In the genomic region with DNA sequence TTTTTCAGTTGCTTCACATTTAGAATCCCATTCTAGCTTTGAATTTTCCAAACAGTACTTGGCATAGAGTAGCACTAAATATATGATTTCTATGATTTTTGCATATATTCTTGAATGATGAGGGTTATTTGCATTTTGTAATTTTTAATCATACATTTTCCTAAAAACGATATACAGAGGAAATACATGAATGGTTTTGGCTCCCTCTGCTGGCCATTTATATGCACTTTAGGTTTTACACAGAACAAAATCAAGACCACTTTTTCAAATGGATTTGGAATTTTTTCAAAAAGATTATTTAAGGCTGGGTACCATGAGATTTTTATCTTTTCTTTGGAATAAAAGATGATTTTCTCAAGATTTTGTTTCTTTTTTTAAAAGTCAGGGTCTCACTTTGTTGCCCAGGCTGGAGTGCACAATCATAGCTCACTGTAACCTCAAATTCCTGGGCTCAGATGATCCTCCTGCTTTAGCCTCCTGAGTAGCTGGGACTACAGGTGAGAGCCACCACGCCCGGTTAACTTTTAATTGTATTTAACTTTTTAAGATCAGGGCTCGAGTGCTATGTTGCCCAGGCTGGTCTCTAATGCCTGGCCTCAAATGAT, we compare ENCODE assay signal across 9 cellular contexts. TPM values are rescaled to one million over a fixed set of nuclear protein-coding genes. Genes with fewer than 3 reads are reported as not detected.
DNase-seq lines count a peak whose midpoint lies in the region; ATAC-seq, FAIRE-seq and TF ChIP-seq lines count a peak whose summit lies in the region.
"Had no signal": no experiment of that assay in that cellular context is flagged by ENCODE, and none has a peak within 500 bp of the region (broad histone marks: within the 10 kb centered on the region; RNA-seq: fewer than 3 reads in every experiment).

No MANE protein-coding gene starts in this region.

- intact Hi-C loops in right cardiac atrium (cut with DNase I) = loop anchor here in 1 of 4 donors (5.0 kb wide), 1 partner anchor 436 kb away; no protein-coding TSS in a partner anchor
- intact Hi-C loops in breast epithelium (cut with DNase I; ENCODE audit: low total_unique reads) = no loop called here
- intact Hi-C loops in HepG2 (cut with micrococcal nuclease; ENCODE audit: unreplicated experiment) = loop anchor here (1.0 to 10.0 kb wide), 3 partner anchors 229 to 763 kb away; no protein-coding TSS in a partner anchor

- no peaks in the 10 kb centered on the region for H3K79me2 ChIP-seq in HepG2 (ENCODE audit: insufficient read depth, low read length)

- no TSS peak for BruUV-seq in HepG2 (replicated peaks; lab: Mats Ljungman, UMichigan)

- no peaks in the 10 kb centered on the region for H3K36me3 ChIP-seq in cardiac muscle cell
- no peaks in the 10 kb centered on the region for H3K36me3 ChIP-seq in breast epithelium
- H3K36me3 ChIP-seq in HepG2 (replicated peaks in 1 of 2; ENCODE audit: control insufficient read depth in 1 of 2, insufficient read depth in 2 of 2, low read length in 2 of 2) = no peaks in the 10 kb centered on the region

- H3K27me3 ChIP-seq in cardiac muscle cell (no peaks in the 10 kb centered on the region), right cardiac atrium (ENCODE audit: control insufficient read depth, insufficient read depth) (no peaks in the 10 kb centered on the region), breast epithelium (no peaks in the 10 kb centered on the region), HepG2 (ENCODE audit: control insufficient read depth in 1 of 2, insufficient read depth in 2 of 2, low read length in 2 of 2) (no peaks in the 10 kb centered on the region)

- TF ChIP-seq EP300 in HepG2 (IDR thresholded peaks at IDR 0.05; ENCODE audit: low read depth in 2 of 2, low read length in 2 of 2) (no peak), HepG2 (CRISPR knock-in tag; IDR thresholded peaks at IDR 0.05; ENCODE audit: borderline replicate concordance) (no peak)

- H3K27ac ChIP-seq in cardiac muscle cell (no peak overlapping the region), right cardiac atrium (ENCODE audit: low read length) (no peak overlapping the region), breast epithelium (no peak overlapping the region), HepG2 (ENCODE audit: extremely low read length, insufficient read depth, low read length) (no peak overlapping the region)
- H3K27ac ChIP-seq: HL-60 had no signal

- FAIRE-seq in HepG2 (lab: Jason Lieb, UNC) (peak; percentile 64), urothelium cell line (lab: Jason Lieb, UNC) (no peak)

- POLR2A ChIA-PET in HepG2 (lab: Yijun Ruan, JAX) = no interaction called here

- H2AFZ ChIP-seq in HepG2 (ENCODE audit: low read length) = no peak overlapping the region

- no peak overlapping the region for H3K9ac ChIP-seq in HepG2 (ENCODE audit: insufficient read depth, low read depth, low read length)

- H3K4me3 ChIP-seq in cardiac muscle cell (no peak overlapping the region), right cardiac atrium (ENCODE audit: low read length) (no peak overlapping the region), breast epithelium (no peak overlapping the region), HepG2 (replicated peaks in 1 of 3; ENCODE audit: insufficient read depth in 1 of 3, low read depth in 2 of 3, low read length in 3 of 3) (no peak overlapping the region)

- TF ChIP-seq POLR2A in breast epithelium (IDR thresholded peaks at IDR 0.05) (no peak), HepG2 (IDR thresholded peaks at IDR 0.05; ENCODE audit: insufficient read depth in 1 of 2, low read depth in 2 of 2, low read length in 2 of 2) (no peak)

- in situ Hi-C loops in HepG2 (cut with HindIII; ENCODE audit: extremely low pct_ligation_motif_present, low pct_unique_long_range_greater_than_20kb) = loop anchor here (25.0 kb wide), 2 partner anchors 231 to 756 kb away; a partner anchor contains a TSS

- H3K4me1 ChIP-seq in cardiac muscle cell (ENCODE audit: low read depth) (no peaks in the 10 kb centered on the region), right cardiac atrium (ENCODE audit: control insufficient read depth, insufficient read depth, low read length) (no peaks in the 10 kb centered on the region), breast epithelium (no peaks in the 10 kb centered on the region), HepG2 (ENCODE audit: insufficient read depth, low read length) (no peaks in the 10 kb centered on the region)

- no peaks in the 10 kb centered on the region for H3K9me3 ChIP-seq in cardiac muscle cell (ENCODE audit: low read depth)
- H3K9me3 ChIP-seq in right cardiac atrium (ENCODE audit: control insufficient read depth, low read length) = no peaks in the 10 kb centered on the region
- no peaks in the 10 kb centered on the region for H3K9me3 ChIP-seq in breast epithelium
- no peaks in the 10 kb centered on the region for H3K9me3 ChIP-seq in HepG2 (ENCODE audit: low read length)

- H4K20me1 ChIP-seq in HepG2 (ENCODE audit: insufficient read depth, low read length) = no peaks in the 10 kb centered on the region

- TF ChIP-seq RAD21 in HepG2 (CRISPR knock-in tag; IDR thresholded peaks at IDR 0.05) = no peak

- peak; percentile 66 for TF ChIP-seq CTCF in cardiac muscle cell (IDR thresholded peaks at IDR 0.05; ENCODE audit: low read depth, low read length)
- TF ChIP-seq CTCF in breast epithelium (IDR thresholded peaks at IDR 0.05) = peak; percentile 74 to 83 (median 77)
- TF ChIP-seq CTCF in HepG2 (CRISPR knock-in tag; IDR thresholded peaks at IDR 0.05) = peak; percentile 59

- DNase-seq in cardiac muscle cell (ENCODE audit: low read depth in 1 of 2, low spot score in 1 of 2) = peak; percentile 76 to 79
- no peak for DNase-seq in right cardiac atrium
- peak; percentile 6 for DNase-seq in NCI-H748 treated with DMSO at 0.1 percent for 48 hours (lab: John Stamatoyannopoulos, UW)
- no peak for DNase-seq in breast epithelium (ENCODE audit: low spot score in 2 of 2)
- peak; percentile 44 for DNase-seq in HepG2 (ENCODE audit: low spot score)
- peak; percentile 19 for DNase-seq in urothelium cell line (ENCODE audit: low spot score)

- CTCF ChIA-PET in HepG2 (lab: Yijun Ruan, JAX; ENCODE audit: low intra/inter-chr PET ratio, low total read pairs) = interaction anchor here (1.0 to 2.8 kb wide), 2 partner anchors 433 to 435 kb away, joined by 3 to 24 read pairs; no protein-coding TSS in a partner anchor

- ATAC-seq in right cardiac atrium (no peak), HG02610 (IDR thresholded peaks at IDR 0.05; ENCODE audit: unreplicated experiment) (peak; percentile 50), HepG2 (peak; percentile 50; the same call in 1 of the 3 replicates), HG02763 (IDR thresholded peaks at IDR 0.05; ENCODE audit: unreplicated experiment) (no peak)

- H3K4me2 ChIP-seq in HepG2 (ENCODE audit: low read depth, low read length) = no peak overlapping the region

- WGBS in right cardiac atrium = 14% methylated on average over 4 of the region's 4 CpGs
- under 1% methylated on average over 4 of the region's 4 CpGs for WGBS in HepG2 (ENCODE audit: low lambda C conversion rate)

RNA-seq across cellular contexts. Expression of a gene that starts 16.7 kb away (rescaled TPM):
- 21.7 and 23.4 TPM in 2 replicates for total RNA-seq in cardiac muscle cell
- polyA plus RNA-seq in cardiac muscle cell = 48.1 and 58.8 TPM in 2 replicates
- total RNA-seq in right cardiac atrium = 10 to 100 TPM; 30.3 to 42.5 (median 35.8) TPM
- polyA plus RNA-seq in right cardiac atrium = 36.6 TPM
- total RNA-seq in breast epithelium = 10 to 100 TPM; 37.6 to 57.8 (median 54.1) TPM
- 39.3 and 45.9 TPM in 2 replicates for total RNA-seq in HepG2 (2016; rRNA removed; fragmentation: Illumina TruSeq; extraction: Trizol)
- 12.7 and 14.8 TPM in 2 replicates for total RNA-seq in HepG2 (2016; cell fraction: cytosol; rRNA removed; fragmentation: Illumina TruSeq; extraction: Trizol; ENCODE audit: low read depth)
- 36.8 and 51.4 TPM in 2 replicates for total RNA-seq in HepG2 (2016; cell fraction: insoluble cytoplasmic fraction; rRNA removed; fragmentation: Illumina TruSeq; extraction: Trizol)
- total RNA-seq in HepG2 (2016; cell fraction: membrane; rRNA removed; fragmentation: Illumina TruSeq; extraction: Trizol) = 10.3 and 11.3 TPM in 2 replicates
- total RNA-seq in HepG2 (2016; cell fraction: nucleus; rRNA removed; fragmentation: Illumina TruSeq; extraction: Trizol) = 49.1 and 53.3 TPM in 2 replicates
- 11.8 and 16.9 TPM in 2 replicates for polyA plus RNA-seq in HepG2 (2011; rRNA removed)
- polyA plus RNA-seq in HepG2 (2011; cell fraction: cytosol; rRNA removed) = 6.1 and 10.1 TPM in 2 replicates
- 12.2 and 13.1 TPM in 2 replicates for polyA plus RNA-seq in HepG2 (2011; cell fraction: nucleus; rRNA removed)
- polyA plus RNA-seq in HepG2 (2012) = 15.3 and 17.3 TPM in 2 replicates
- 3.1 and 3.4 TPM in 2 replicates for polyA plus RNA-seq in HepG2 (2016; cell fraction: cytosol; fragmentation: Illumina TruSeq; extraction: Trizol; ENCODE audit: low read depth)
- 42.0 and 46.1 TPM in 2 replicates for polyA plus RNA-seq in HepG2 (2016; cell fraction: insoluble cytoplasmic fraction; fragmentation: Illumina TruSeq; extraction: Trizol; ENCODE audit: low read depth)
- 6.0 and 6.7 TPM in 2 replicates for polyA plus RNA-seq in HepG2 (2016; cell fraction: membrane; fragmentation: Illumina TruSeq; extraction: Trizol; ENCODE audit: low read depth)
- 26.7 and 29.7 TPM in 2 replicates for polyA plus RNA-seq in HepG2 (2016; cell fraction: nucleus; fragmentation: Illumina TruSeq; extraction: Trizol; ENCODE audit: insufficient read depth, low read depth)
- polyA minus RNA-seq in HepG2 (2011; rRNA and poly(A)+ RNA removed; ENCODE audit: low replicate concordance) = 5.3 and 6.5 TPM in 2 replicates
- 9.5 and 10.4 TPM in 2 replicates for polyA minus RNA-seq in HepG2 (2011; cell fraction: cytosol; rRNA and poly(A)+ RNA removed)
- polyA minus RNA-seq in HepG2 (2011; cell fraction: nucleus; rRNA and poly(A)+ RNA removed) = 73.5 and 78.9 TPM in 2 replicates

RNA-seq across cellular contexts. Expression of a gene that starts 35.9 kb away (rescaled TPM):
- total RNA-seq in cardiac muscle cell (not detected in 2 replicates), right cardiac atrium (not detected), breast epithelium (not detected), HepG2 (2016; rRNA removed; fragmentation: Illumina TruSeq; extraction: Trizol) (not detected in 2 replicates)
- polyA plus RNA-seq in cardiac muscle cell (not detected in 2 replicates), right cardiac atrium (not detected), HepG2 (2011; rRNA removed) (not detected in 2 replicates)
- not detected in 2 replicates for total RNA-seq in HepG2 (2016; cell fraction: cytosol; rRNA removed; fragmentation: Illumina TruSeq; extraction: Trizol; ENCODE audit: low read depth)
- total RNA-seq in HepG2 (2016; cell fraction: insoluble cytoplasmic fraction; rRNA removed; fragmentation: Illumina TruSeq; extraction: Trizol) = not detected in 2 replicates
- total RNA-seq in HepG2 (2016; cell fraction: membrane; rRNA removed; fragmentation: Illumina TruSeq; extraction: Trizol) = not detected in 2 replicates
- total RNA-seq in HepG2 (2016; cell fraction: nucleus; rRNA removed; fragmentation: Illumina TruSeq; extraction: Trizol) = not detected in 2 replicates
- not detected in 2 replicates for polyA plus RNA-seq in HepG2 (2011; cell fraction: cytosol; rRNA removed)
- polyA plus RNA-seq in HepG2 (2011; cell fraction: nucleus; rRNA removed) = not detected in 2 replicates
- not detected in 2 replicates for polyA plus RNA-seq in HepG2 (2012)
- not detected in 2 replicates for polyA plus RNA-seq in HepG2 (2016; cell fraction: cytosol; fragmentation: Illumina TruSeq; extraction: Trizol; ENCODE audit: low read depth)
- polyA plus RNA-seq in HepG2 (2016; cell fraction: insoluble cytoplasmic fraction; fragmentation: Illumina TruSeq; extraction: Trizol; ENCODE audit: low read depth) = not detected in 2 replicates
- not detected in 2 replicates for polyA plus RNA-seq in HepG2 (2016; cell fraction: membrane; fragmentation: Illumina TruSeq; extraction: Trizol; ENCODE audit: low read depth)
- polyA plus RNA-seq in HepG2 (2016; cell fraction: nucleus; fragmentation: Illumina TruSeq; extraction: Trizol; ENCODE audit: insufficient read depth, low read depth) = not detected in 2 replicates
- polyA minus RNA-seq in HepG2 (2011; rRNA and poly(A)+ RNA removed; ENCODE audit: low replicate concordance) = 0.82 TPM in 1 of 2 replicates, not detected in the other
- polyA minus RNA-seq in HepG2 (2011; cell fraction: cytosol; rRNA and poly(A)+ RNA removed) = not detected in 2 replicates
- polyA minus RNA-seq in HepG2 (2011; cell fraction: nucleus; rRNA and poly(A)+ RNA removed) = not detected in 2 replicates

Comparison
In these comparisons a context has a peak if more than half of its experiments do, and no peak if none do; other contexts are left out.
1. DNase-seq: peak in cardiac muscle cell (2 of 2), NCI-H748 treated with DMSO at 0.1 percent for 48 hours (single experiment), HepG2 (single experiment) and urothelium cell line (single experiment); none in right cardiac atrium (0 of 3) and breast epithelium (0 of 2).
2. ATAC-seq: peak in HG02610 (single experiment) and HepG2 (single experiment); none in right cardiac atrium (0 of 2) and HG02763 (single experiment).
3. Peak in every context shown above with its lines, with median percentiles within 50 percentile points of each other: CTCF ChIP-seq.